14 cellular contexts compared by ENCODE assay signal in genomic region chr1:8551057-8551456, GRCh38.
"Had no signal": no experiment of that assay in that cellular context is flagged by ENCODE, and none has a peak within 500 bp of the region (broad histone marks: within the 10 kb centered on the region; RNA-seq: fewer than 3 reads in every experiment).

No MANE protein-coding gene starts in this region.

- H3K4me1 ChIP-seq: breast epithelium had no signal

- DNase-seq: activated B cell treated with CpG ODN at 0.5 μM for 24 hours; activated CD4-positive, alpha-beta T cell treated with anti-CD3 and anti-CD28 coated beads, Interleukin-2, amount 10 ng/mL, durations not matched to agents 24 days and 14 days; activated naive CD4-positive, alpha-beta T cell treated with anti-CD3 and anti-CD28 coated beads, Interleukin-2, amount 10 ng/mL, durations not matched to agents 7 days and 5 days; activated T-cell treated with anti-CD3 and anti-CD28 coated beads for 4 hours; foreskin keratinocyte; left colon; natural killer cell; stimulated activated CD4-positive, alpha-beta T cell treated with anti-CD3 and anti-CD28 coated beads, Interleukin-4, amount 100 ng/mL, for 4 hours; stimulated activated naive CD8-positive, alpha-beta T cell treated with anti-CD3 and anti-CD28 coated beads, Interleukin-15, amount 100 ng/mL, for 72 hours had no signal

- ATAC-seq: activated T-helper 17 cell treated with anti-CD3 and anti-CD28 coated beads, Interleukin-2, amount 50 U/mL, for 72 hours; foreskin keratinocyte; natural killer cell; stimulated activated naive CD8-positive, alpha-beta T cell treated with anti-CD3 and anti-CD28 coated beads, Interleukin-15, amount 100 ng/mL, for 72 hours had no signal

- H3K9me3 ChIP-seq: breast epithelium, thoracic aorta had no signal

- H3K36me3 Mint-ChIP-seq: natural killer cell had no signal

- H3K36me3 ChIP-seq: breast epithelium, thoracic aorta had no signal

- H3K27me3 Mint-ChIP-seq: activated B cell treated with CpG ODN at 0.5 μM for 24 hours; activated CD4-positive, alpha-beta T cell treated with anti-CD3 and anti-CD28 coated beads, Interleukin-2, amount 10 ng/mL, durations not matched to agents 24 days and 14 days; activated naive CD4-positive, alpha-beta T cell treated with anti-CD3 and anti-CD28 coated beads, Interleukin-2, amount 10 ng/mL, durations not matched to agents 7 days and 5 days; activated T-helper 17 cell treated with anti-CD3 and anti-CD28 coated beads, Interleukin-2, amount 50 U/mL, for 72 hours; stimulated activated naive CD8-positive, alpha-beta T cell treated with anti-CD3 and anti-CD28 coated beads, Interleukin-15, amount 100 ng/mL, for 72 hours had no signal

- H3K4me3 Mint-ChIP-seq: activated B cell treated with CpG ODN at 0.5 μM for 24 hours; activated CD4-positive, alpha-beta T cell treated with anti-CD3 and anti-CD28 coated beads, Interleukin-2, amount 10 ng/mL, durations not matched to agents 24 days and 14 days; activated naive CD4-positive, alpha-beta T cell treated with anti-CD3 and anti-CD28 coated beads, Interleukin-2, amount 10 ng/mL, durations not matched to agents 7 days and 5 days; activated T-helper 17 cell treated with anti-CD3 and anti-CD28 coated beads, Interleukin-2, amount 50 U/mL, for 72 hours; natural killer cell; stimulated activated naive CD8-positive, alpha-beta T cell treated with anti-CD3 and anti-CD28 coated beads, Interleukin-15, amount 100 ng/mL, for 72 hours had no signal

- H3K27me3 ChIP-seq: breast epithelium, foreskin keratinocyte had no signal

- H3K27ac ChIP-seq: breast epithelium, foreskin keratinocyte, thoracic aorta had no signal

- H3K27ac Mint-ChIP-seq: activated B cell treated with CpG ODN at 0.5 μM for 24 hours; activated CD4-positive, alpha-beta T cell treated with anti-CD3 and anti-CD28 coated beads, Interleukin-2, amount 10 ng/mL, durations not matched to agents 24 days and 14 days; activated naive CD4-positive, alpha-beta T cell treated with anti-CD3 and anti-CD28 coated beads, Interleukin-2, amount 10 ng/mL, durations not matched to agents 7 days and 5 days; stimulated activated naive CD8-positive, alpha-beta T cell treated with anti-CD3 and anti-CD28 coated beads, Interleukin-15, amount 100 ng/mL, for 72 hours had no signal

- FAIRE-seq: urothelium cell line had no signal

- H3K9me3 Mint-ChIP-seq: activated B cell treated with CpG ODN at 0.5 μM for 24 hours; activated CD4-positive, alpha-beta T cell treated with anti-CD3 and anti-CD28 coated beads, Interleukin-2, amount 10 ng/mL, durations not matched to agents 24 days and 14 days; activated naive CD4-positive, alpha-beta T cell treated with anti-CD3 and anti-CD28 coated beads, Interleukin-2, amount 10 ng/mL, durations not matched to agents 7 days and 5 days; activated T-helper 17 cell treated with anti-CD3 and anti-CD28 coated beads, Interleukin-2, amount 50 U/mL, for 72 hours; natural killer cell; stimulated activated naive CD8-positive, alpha-beta T cell treated with anti-CD3 and anti-CD28 coated beads, Interleukin-15, amount 100 ng/mL, for 72 hours had no signal

- H3K4me3 ChIP-seq: breast epithelium, lung, thoracic aorta had no signal
